17 cellular contexts compared by ENCODE assay signal in genomic region chr2:241491549-241492173, GRCh38. TPM values are rescaled to one million over a fixed set of nuclear protein-coding genes. Genes with fewer than 3 reads are reported as not detected.
DNase-seq lines count a peak whose midpoint lies in the region; ATAC-seq, FAIRE-seq and TF ChIP-seq lines count a peak whose summit lies in the region.
"Had no signal": no experiment of that assay in that cellular context is flagged by ENCODE, and none has a peak within 500 bp of the region (broad histone marks: within the 10 kb centered on the region; RNA-seq: fewer than 3 reads in every experiment).

No MANE protein-coding gene starts in this region.

- no peak overlapping the region for H2BK12ac ChIP-seq in H1 (ENCODE audit: low read depth, low read length)

- H3K79me2 ChIP-seq in GM23338 (replicated peaks; ENCODE audit: insufficient read depth) (no peaks in the 10 kb centered on the region), H1 (ENCODE audit: control insufficient read depth in 1 of 2, insufficient read depth in 2 of 2, low read length in 2 of 2) (no peaks in the 10 kb centered on the region), osteoblast (ENCODE audit: insufficient read depth, low read length) (no peaks in the 10 kb centered on the region)

- H3K27me3 ChIP-seq in GM23338 (ENCODE audit: insufficient read depth) = no peaks in the 10 kb centered on the region
- H3K27me3 ChIP-seq in H1 (replicated peaks in 1 of 4; ENCODE audit: control insufficient read depth in 3 of 4, extremely low read depth in 1 of 4, insufficient read depth in 3 of 4, low read length in 3 of 4) = no peaks in the 10 kb centered on the region
- no peaks in the 10 kb centered on the region for H3K27me3 ChIP-seq in osteoblast (ENCODE audit: insufficient read depth, low read length)
- H3K27me3 ChIP-seq in transverse colon = no peaks in the 10 kb centered on the region

- H3F3A ChIP-seq in GM23338 (replicated peaks; ENCODE audit: low read depth) = no peaks in the 10 kb centered on the region; the same call in 1 of the 2 replicates

- DNase-seq in GM23338 (ENCODE audit: low spot score) (no peak), LHCN-M2 (ENCODE audit: low read depth) (peak; percentile 79), H1 (ENCODE audit: low read depth in 1 of 2, low spot score in 2 of 2) (no peak), osteoblast (ENCODE audit: insufficient read length, low spot score, missing footprints) (peak; percentile 57), transverse colon (no peak)
- no peak for DNase-seq in stimulated activated CD4-positive, alpha-beta T cell treated with anti-CD3 and anti-CD28 coated beads, Interleukin-2, amount 100 ng/mL, for 24 hours
- DNase-seq: C1 segment of cervical spinal cord, DMS79, GM23248, NCI-H1092 treated with DMSO at 0.1 percent for 48 hours, NCI-H146, NCI-H2029 treated with DMSO at 0.1 percent for 48 hours, NCI-H2171 had no signal

- no peak overlapping the region for H2BK120ac ChIP-seq in H1 (replicated peaks; ENCODE audit: low read depth, low read length)

- no peak for FAIRE-seq in H1 (lab: Jason Lieb, UNC)
- FAIRE-seq: D721Med, HTR-8/SVneo had no signal

- in situ Hi-C loops in transverse colon (cut with MboI; ENCODE audit: low pct_ligation_motif_present in 1 of 4, low pct_unique_long_range_greater_than_20kb in 1 of 4, low sequenced_read_pairs in 3 of 4) = no loop called here

- H3K4ac ChIP-seq in H1 (replicated peaks; ENCODE audit: insufficient read length, low read depth, low read length) = no peak overlapping the region

- no peak overlapping the region for H2AK5ac ChIP-seq in H1 (ENCODE audit: low read depth, low read length)

- H3K9ac ChIP-seq in H1 (replicated peaks in 1 of 4; ENCODE audit: extremely low read depth in 1 of 4, low read depth in 3 of 4, low read length in 3 of 4) = no peak overlapping the region
- H3K9ac ChIP-seq: GM23248 had no signal

- no peaks in the 10 kb centered on the region; the same call in 2 of the 3 replicates for H3K9me3 Mint-ChIP-seq in GM23338

- H3K4me3 Mint-ChIP-seq in GM23338 = no peak overlapping the region

- H3K4me1 Mint-ChIP-seq in GM23338 = peaks cover 4% of the 10 kb centered on the region; the same call in 1 of the 3 replicates

- no peak overlapping the region for H3K4me3 ChIP-seq in GM23338
- H3K4me3 ChIP-seq in H1 (ENCODE audit: extremely low read depth in 1 of 4, insufficient read depth in 2 of 4, low read depth in 3 of 4, low read length in 4 of 4) = no peak overlapping the region
- H3K4me3 ChIP-seq in osteoblast (ENCODE audit: insufficient read depth, low read length) = no peak overlapping the region
- no peak overlapping the region for H3K4me3 ChIP-seq in transverse colon
- H3K4me3 ChIP-seq: GM23248, SK-N-MC had no signal

- no peak overlapping the region for H2BK20ac ChIP-seq in H1 (ENCODE audit: low read length)

- no peak overlapping the region for H3K23ac ChIP-seq in H1 (ENCODE audit: insufficient read length)

- WGBS in H1 (ENCODE audit: extremely low coverage in 1 of 2, insufficient coverage in 1 of 2, insufficient read length in 1 of 2, insufficient replicate concordance in 2 of 2, low coverage in 1 of 2, low lambda C conversion rate in 2 of 2, missing lambda C conversion rate in 1 of 2), 2 experiments = 94% methylated on average over 15 of the region's 15 CpGs; no CpG with 5 or more reads in 1 of the 2 experiments
- 87% methylated on average over 15 of the region's 15 CpGs; no CpG with 5 or more reads in 1 of the 2 donors for WGBS in transverse colon (ENCODE audit: low coverage in 1 of 2), 2 donors

- H3K27me3 Mint-ChIP-seq in GM23338 (ENCODE audit: insufficient read depth, low read depth, poor library complexity) = peaks cover 17% of the 10 kb centered on the region

- no peak overlapping the region for H2AFZ ChIP-seq in GM23338
- no peak overlapping the region for H2AFZ ChIP-seq in H1 (ENCODE audit: low read length)
- no peak overlapping the region for H2AFZ ChIP-seq in osteoblast (ENCODE audit: low read length)
- H2AFZ ChIP-seq: GM23248 had no signal

- H2BK5ac ChIP-seq in H1 (ENCODE audit: low read depth, low read length) = no peak overlapping the region

- H3K18ac ChIP-seq in H1 (ENCODE audit: extremely low read depth, low read length) = no peak overlapping the region

- H3K79me1 ChIP-seq in H1 (ENCODE audit: low read depth, low read length) = no peaks in the 10 kb centered on the region

- intact Hi-C loops in transverse colon (cut with DNase I; ENCODE audit: low total_unique reads) = no loop called here

- no peaks in the 10 kb centered on the region for H3K23me2 ChIP-seq in H1 (ENCODE audit: low read depth, low read length)

- POLR2A ChIA-PET in H1 (lab: Charles Lee; ENCODE audit: partially characterized antibody) = interaction anchor here (0.8 to 9.1 kb wide), 8 partner anchors 8 to 389 kb away, joined by 3 to 104 read pairs (median 4); partner anchors contain the start of genes DTYMK, ING5 and STK25

- no peak for TF ChIP-seq RAD21 in H1 (IDR thresholded peaks at IDR 0.05 in 1 of 2, conservative IDR thresholded peaks at IDR 0.05 in 1 of 2; ENCODE audit: low read depth in 2 of 2, low read length in 2 of 2)

- H3K36me3 Mint-ChIP-seq in GM23338 (ENCODE audit: low read depth) = peaks cover 23% of the 10 kb centered on the region

- H3K9me3 ChIP-seq in H1 (ENCODE audit: insufficient read depth in 2 of 2, low read depth in 1 of 2, low read length in 1 of 2) (no peaks in the 10 kb centered on the region), osteoblast (ENCODE audit: low read depth, low read length) (no peaks in the 10 kb centered on the region), transverse colon (no peaks in the 10 kb centered on the region)

- no peak overlapping the region for H3K27ac Mint-ChIP-seq in GM23338

- H3K9me2 ChIP-seq in GM23338 (ENCODE audit: insufficient read depth) = no peaks in the 10 kb centered on the region

- TF ChIP-seq POLR2A in H1 (IDR thresholded peaks at IDR 0.05; ENCODE audit: control extremely low read depth in 1 of 2, low read depth in 2 of 2, low read length in 2 of 2) (no peak), transverse colon (IDR thresholded peaks at IDR 0.05) (no peak)

- H4K20me1 ChIP-seq in GM23338 (replicated peaks; ENCODE audit: insufficient read depth) (no peaks in the 10 kb centered on the region), H1 (replicated peaks in 1 of 2; ENCODE audit: control insufficient read depth in 1 of 2, insufficient read depth in 2 of 2, low read length in 2 of 2) (peaks cover 9 to 21% of the 10 kb centered on the region in 2 experiments), osteoblast (ENCODE audit: insufficient read depth, low read length) (peaks cover 3% of the 10 kb centered on the region)

- TF ChIP-seq EP300 in H1 (IDR thresholded peaks at IDR 0.05; ENCODE audit: borderline replicate concordance in 1 of 2, low read depth in 2 of 2, low read length in 2 of 2) (no peak), transverse colon (IDR thresholded peaks at IDR 0.05; ENCODE audit: low read depth) (no peak)

- TF ChIP-seq CTCF in GM23338 (conservative IDR thresholded peaks at IDR 0.05; ENCODE audit: low read depth in 2 of 2) = no peak
- TF ChIP-seq CTCF in H1 (IDR thresholded peaks at IDR 0.05; ENCODE audit: control extremely low read depth in 1 of 3, insufficient read depth in 1 of 3, low read depth in 1 of 3, low read length in 3 of 3) = no peak
- no peak for TF ChIP-seq CTCF in osteoblast (IDR thresholded peaks at IDR 0.05; ENCODE audit: extremely low read depth, low read depth, low read length)
- no peak for TF ChIP-seq CTCF in transverse colon (IDR thresholded peaks at IDR 0.05)

- no peak overlapping the region for H3K14ac ChIP-seq in H1 (ENCODE audit: insufficient read length)

- H3K27ac ChIP-seq in GM23338 (ENCODE audit: low read depth) (no peak overlapping the region), H1 (ENCODE audit: low read depth, low read length) (no peak overlapping the region), osteoblast (ENCODE audit: low read depth, low read length) (no peak overlapping the region), transverse colon (no peak overlapping the region)
- H3K27ac ChIP-seq: GM23248, SK-N-MC had no signal

- ATAC-seq in GM23338 (peak; percentile 6; the same call in 2 of the 3 replicates), GM19328 (IDR thresholded peaks at IDR 0.05; ENCODE audit: unreplicated experiment) (no peak)

- H3K36me3 ChIP-seq in GM23338 (ENCODE audit: insufficient read depth) = no peaks in the 10 kb centered on the region
- peaks cover 5 to 33% (median 21%) of the 10 kb centered on the region in 4 experiments for H3K36me3 ChIP-seq in H1 (ENCODE audit: control insufficient read depth in 2 of 4, insufficient read depth in 4 of 4, low read length in 3 of 4)
- peaks cover 37% of the 10 kb centered on the region for H3K36me3 ChIP-seq in osteoblast (ENCODE audit: insufficient read depth, low read length)
- peaks cover 0 to 10% (median 0%) of the 10 kb centered on the region in 4 donors for H3K36me3 ChIP-seq in transverse colon

- H3K56ac ChIP-seq in H1 (replicated peaks; ENCODE audit: insufficient read length, low read depth, low read length) = no peak overlapping the region

- H3K4me2 ChIP-seq in GM23338 (no peak overlapping the region), H1 (ENCODE audit: insufficient read depth in 1 of 2, low read depth in 2 of 2, low read length in 2 of 2) (no peak overlapping the region), osteoblast (ENCODE audit: insufficient read depth, low read length) (no peak overlapping the region)

- no peak overlapping the region for H4K8ac ChIP-seq in H1 (ENCODE audit: extremely low read depth, insufficient read depth, low read length)

- H4K91ac ChIP-seq in H1 (replicated peaks; ENCODE audit: insufficient read length, low read length) = no peak overlapping the region

- H4K5ac ChIP-seq in H1 (ENCODE audit: insufficient read length, low read depth, low read length) = no peak overlapping the region

- no peak overlapping the region for H2BK15ac ChIP-seq in H1 (ENCODE audit: low read length)

- CTCF ChIA-PET in H1 (lab: Charles Lee; ENCODE audit: partially characterized antibody) = interaction anchor here (0.6 to 1.3 kb wide), 6 partner anchors 12 to 155 kb away, joined by 3 to 4 read pairs (median 3); no protein-coding TSS in a partner anchor

- H3K4me1 ChIP-seq in GM23338 (ENCODE audit: insufficient read depth) (no peaks in the 10 kb centered on the region), H1 (replicated peaks in 1 of 4; ENCODE audit: control insufficient read depth in 3 of 4, insufficient read depth in 4 of 4, low read length in 3 of 4) (no peaks in the 10 kb centered on the region; a peak in 1 of 7 replicates), osteoblast (ENCODE audit: insufficient read depth, low read length) (no peaks in the 10 kb centered on the region), transverse colon (peaks cover 0 to 34% (median 22%) of the 10 kb centered on the region in 4 donors)

RNA-seq across cellular contexts. Expression of gene STK25, which starts 16.7 kb away (rescaled TPM):
- 275 and 304 TPM in 2 replicates for total RNA-seq in GM23338 (2014; rRNA removed; shearing (Covaris generic))
- polyA plus RNA-seq in GM23338 (2016; fragmentation: Nextera tagmentation; extraction: Ambion mirVana) (125 and 142 TPM in 2 replicates), H1 (2011; rRNA removed) (546 and 743 TPM in 2 replicates)
- total RNA-seq in LHCN-M2 (2014; rRNA removed) (361 and 435 TPM in 2 replicates), osteoblast (189 and 227 TPM in 2 replicates), transverse colon (100 to 1,000 TPM; 159 to 427 (median 205) TPM)
- 227 TPM for polyA plus RNA-seq in LHCN-M2 (2012)
- 159 and 162 TPM in 2 replicates for total RNA-seq in H1 (2021; fragmentation: NEBNext Ultra II Directional; extraction: Animal tissue kit (Norgen Biotek cat#: 25700))
- 422 TPM for polyA plus RNA-seq in H1 (2011; cell fraction: cytosol; rRNA removed)
- polyA plus RNA-seq in H1 (2011; cell fraction: nucleus; rRNA removed) = 1,385 TPM
- polyA plus RNA-seq in H1 (2012, experiment 1 of 2) = 179 to 242 TPM (median 225 TPM) in 4 replicates
- polyA plus RNA-seq in H1 (2012, experiment 2 of 2) = 236 TPM
- polyA plus RNA-seq in H1 (2013, experiment 1 of 2) = 117 TPM
- polyA plus RNA-seq in H1 (2013, experiment 2 of 2) = 108 TPM
- polyA minus RNA-seq in H1 (2011; rRNA and poly(A)+ RNA removed) = 256 and 338 TPM in 2 replicates
- 108 TPM for polyA minus RNA-seq in H1 (2011; cell fraction: cytosol; rRNA and poly(A)+ RNA removed)
- polyA minus RNA-seq in H1 (2011; cell fraction: nucleus; rRNA and poly(A)+ RNA removed) = 190 TPM

Comparison
In these comparisons a context has a peak if more than half of its experiments do, and no peak if none do; other contexts are left out.
1. DNase-seq: peak in LHCN-M2 (single experiment) and osteoblast (single experiment); none in GM23338 (single experiment), H1 (0 of 2), transverse colon (single experiment) and stimulated activated CD4-positive, alpha-beta T cell treated with anti-CD3 and anti-CD28 coated beads, Interleukin-2, amount 100 ng/mL, for 24 hours (0 of 2).